25 cellular contexts compared by ENCODE assay signal in the genomic region with DNA sequence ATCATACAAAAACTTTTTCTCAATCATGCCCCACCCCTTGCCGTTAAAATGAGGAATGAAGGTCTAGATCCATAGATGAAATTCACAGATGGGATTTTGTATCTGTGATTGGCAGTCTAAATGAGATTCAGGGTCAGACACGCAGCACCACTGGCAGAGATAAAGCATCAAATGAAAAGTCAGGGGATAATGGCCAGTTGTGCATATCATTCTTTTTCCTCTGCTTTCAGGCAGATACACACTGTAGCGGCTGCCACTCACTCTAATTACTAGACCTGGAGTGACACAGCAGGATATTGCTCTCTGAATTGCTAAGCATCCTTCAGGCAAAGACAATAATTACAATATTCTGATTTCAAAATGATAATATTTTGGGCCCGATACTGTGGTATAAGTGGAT.
"Had no signal": no experiment of that assay in that cellular context is flagged by ENCODE, and none has a peak within 500 bp of the region (broad histone marks: within the 10 kb centered on the region; RNA-seq: fewer than 3 reads in every experiment).

No MANE protein-coding gene starts in this region.

- H3K4me1 ChIP-seq: Peyer's patch, SJSA1 had no signal

- H3K4me3 ChIP-seq: MG63, Peyer's patch, SJSA1 had no signal

- ATAC-seq: activated CD8-positive, alpha-beta memory T cell treated with anti-CD3 and anti-CD28 coated beads, Interleukin-2, amount 10 ng/mL, durations not matched to agents 7 days and 5 days; activated naive CD4-positive, alpha-beta T cell treated with anti-CD3 and anti-CD28 coated beads, Interleukin-2, amount 50 U/mL, for 72 hours; activated naive CD8-positive, alpha-beta T cell treated with anti-CD3 and anti-CD28 coated beads, Interleukin-2, amount 50 U/mL, for 24 hours; activated T-cell treated with anti-CD3 and anti-CD28 coated beads, Interleukin-2, amount 50 U/mL, for 4 hours; T-helper 17 cell had no signal

- H3K27me3 ChIP-seq: MG63, Peyer's patch, SJSA1 had no signal

- H3K9me3 ChIP-seq: MG63, Peyer's patch, SJSA1 had no signal

- H3K27ac ChIP-seq: Peyer's patch, RWPE1, SJSA1 had no signal

- H3K36me3 ChIP-seq: MG63, Peyer's patch, SJSA1 had no signal

- DNase-seq: activated B cell treated with CpG ODN at 0.5 μM for 24 hours; activated CD4-positive, alpha-beta T cell treated with anti-CD3 and anti-CD28 coated beads for 1 hour; activated CD4-positive, alpha-beta T cell treated with anti-CD3 and anti-CD28 coated beads, Interleukin-2, amount 10 ng/mL, durations not matched to agents 24 days and 14 days; activated CD4-positive, alpha-beta T cell treated with anti-CD3 and anti-CD28 coated beads, Interleukin-2, amount 50 U/mL, for 48 hours; activated CD8-positive, alpha-beta memory T cell treated with anti-CD3 and anti-CD28 coated beads, Interleukin-2, amount 10 ng/mL, durations not matched to agents 7 days and 5 days; activated effector memory CD4-positive, alpha-beta T cell treated with anti-CD3 and anti-CD28 coated beads, Interleukin-2, amount 50 U/mL, for 16 hours; activated naive CD4-positive, alpha-beta T cell treated with Interleukin-2 at 50 U/mL for 16 hours; activated naive CD8-positive, alpha-beta T cell treated with anti-CD3 and anti-CD28 coated beads, Interleukin-2, amount 50 U/mL, for 24 hours; activated T-cell treated with anti-CD3 and anti-CD28 coated beads, Interleukin-2, amount 50 U/mL, for 4 hours; amniotic stem cell; MG63; MV-4-11; NCI-H1092 treated with DMSO at 0.1 percent for 48 hours; NCI-H1694; NCI-H2029; NCI-H226; NCI-H510A; NCI-H774; Peyer's patch; SHP77; T-helper 17 cell; T-helper 9 cell had no signal
